In the genomic region with DNA sequence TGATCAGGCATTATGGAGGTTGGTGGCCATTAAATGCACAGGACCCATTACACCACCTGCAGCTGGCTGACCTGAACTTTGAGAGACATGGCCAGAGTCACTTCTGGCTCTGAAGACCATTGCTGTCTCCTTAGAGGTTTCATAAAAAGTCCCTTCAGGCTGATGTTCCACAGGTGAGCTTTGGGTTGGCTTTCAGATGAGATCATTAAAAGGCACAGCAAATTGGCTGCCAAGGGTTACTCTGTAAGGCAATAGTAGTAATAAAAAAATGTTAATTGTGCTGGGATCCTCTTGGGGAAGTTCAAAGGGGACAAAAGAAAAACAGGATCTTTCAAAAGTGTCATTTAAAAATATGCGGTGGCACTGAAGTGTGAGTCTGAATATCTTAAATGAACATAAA, we compare ENCODE assay signal across 2 cellular contexts.
A peak's percentile ranks its signal among the peaks of the same experiment; 100 is the strongest.
TF ChIP-seq lines count a peak whose summit lies in the region.

No MANE protein-coding gene starts in this region.

TF ChIP-seq in HEK293, 187 proteins besides CTCF, POLR2A, EP300 and RAD21:
- TF ChIP-seq PRDM10 (tag by site-specific recombination; IDR thresholded peaks at IDR 0.05), result no peak
- peak; percentile 57 for TF ChIP-seq SCRT2 (tag by site-specific recombination; IDR thresholded peaks at IDR 0.05)

TF ChIP-seq in IMR-90, 13 proteins besides CTCF, POLR2A, EP300 and RAD21 (continued from another document):
- no peak for TF ChIP-seq SMC3 (IDR thresholded peaks at IDR 0.05; ENCODE audit: low read depth, low read length)
